ENCODE assay signal across 19 cellular contexts in genomic region chrX:13620202-13620601, GRCh38. TPM values are rescaled to one million over a fixed set of nuclear protein-coding genes. Genes with fewer than 3 reads are reported as not detected.
DNase-seq lines count a peak whose midpoint lies in the region; ATAC-seq and TF ChIP-seq lines count a peak whose summit lies in the region.
"Had no signal": no experiment of that assay in that cellular context is flagged by ENCODE, and none has a peak within 500 bp of the region (broad histone marks: within the 10 kb centered on the region; RNA-seq: fewer than 3 reads in every experiment).

No MANE protein-coding gene starts in this region.

- H3K27ac Mint-ChIP-seq in GM23338 = peak overlapping the region; percentile 88
- H3K27ac Mint-ChIP-seq in osteocyte (ENCODE audit: unreplicated experiment) = no peak overlapping the region
- H3K27ac Mint-ChIP-seq: CD4-positive, CD25-positive, alpha-beta regulatory T cell had no signal

- no peaks in the 10 kb centered on the region for H3K27me3 ChIP-seq in GM23338 (ENCODE audit: insufficient read depth)
- peaks cover 3% of the 10 kb centered on the region for H3K27me3 ChIP-seq in iPS-18a (ENCODE audit: control insufficient read depth, insufficient read depth, low read length)

- no peaks in the 10 kb centered on the region for H3K79me2 ChIP-seq in GM23338 (replicated peaks; ENCODE audit: insufficient read depth)

- H3K27me3 Mint-ChIP-seq in GM23338 (ENCODE audit: insufficient read depth, low read depth, poor library complexity) (no peaks in the 10 kb centered on the region), osteocyte (ENCODE audit: unreplicated experiment) (peaks cover 5% of the 10 kb centered on the region)

- no peak overlapping the region for H3K4me3 ChIP-seq in GM23338
- H3K4me3 ChIP-seq in iPS-18a (ENCODE audit: low read length) = peak overlapping the region; percentile 16

- no peaks in the 10 kb centered on the region for H4K20me1 ChIP-seq in GM23338 (replicated peaks; ENCODE audit: insufficient read depth)

- TF ChIP-seq CTCF in GM23338 (conservative IDR thresholded peaks at IDR 0.05; ENCODE audit: low read depth in 2 of 2) = no peak
- no peak for TF ChIP-seq CTCF in osteocyte (IDR thresholded peaks at IDR 0.05)

- peak overlapping the region; percentile 58; the same call in 1 of the 2 replicates for H3K4me2 ChIP-seq in GM23338

- H3K4me1 ChIP-seq in GM23338 (ENCODE audit: insufficient read depth) (no peaks in the 10 kb centered on the region), iPS-18a (ENCODE audit: control insufficient read depth, low read depth, low read length) (peaks cover 17% of the 10 kb centered on the region)

- H3K36me3 ChIP-seq in GM23338 (ENCODE audit: insufficient read depth) = no peaks in the 10 kb centered on the region
- H3K36me3 ChIP-seq in iPS-18a (ENCODE audit: control insufficient read depth, low read depth, low read length) = no peaks in the 10 kb centered on the region

- H3K9me3 Mint-ChIP-seq in GM23338 = peaks cover 9% of the 10 kb centered on the region; the same call in 2 of the 3 replicates
- peaks cover 3% of the 10 kb centered on the region for H3K9me3 Mint-ChIP-seq in osteocyte (ENCODE audit: unreplicated experiment)

- H3K9me3 ChIP-seq in iPS-18a (ENCODE audit: control insufficient read depth, low read depth, low read length) = no peaks in the 10 kb centered on the region

- H3K4me1 Mint-ChIP-seq in GM23338 (peaks cover 14% of the 10 kb centered on the region), osteocyte (ENCODE audit: unreplicated experiment) (no peaks in the 10 kb centered on the region)

- DNase-seq in GM23338 (ENCODE audit: low spot score) (peak; percentile 32), OCI-M1 (lab: John Stamatoyannopoulos, UW) (peak; percentile 39), EL (no peak), osteocyte (ENCODE audit: extremely low spot score, unreplicated experiment) (no peak), T-helper 2 cell (no peak)
- DNase-seq: ACHN; CD4-positive, CD25-positive, alpha-beta regulatory T cell; DMS79 treated with DMSO at 0.1 percent for 48 hours; GDM1; IMR-90; Kasumi-1; NCI-H1105 treated with DMSO at 0.1 percent for 48 hours; NCI-H187 treated with DMSO at 0.1 percent for 48 hours; NCI-H82 had no signal

- no peak overlapping the region for H2AFZ ChIP-seq in GM23338

- H3K27ac ChIP-seq in GM23338 (ENCODE audit: low read depth) (peak overlapping the region; percentile 71; the same call in 1 of the 2 replicates), iPS-18a (ENCODE audit: low read length) (peak overlapping the region; percentile 26)

- peaks cover 9% of the 10 kb centered on the region; the same call in 2 of the 3 replicates for H3K36me3 Mint-ChIP-seq in GM23338 (ENCODE audit: low read depth)
- no peaks in the 10 kb centered on the region for H3K36me3 Mint-ChIP-seq in osteocyte (ENCODE audit: unreplicated experiment)
- H3K36me3 Mint-ChIP-seq: CD4-positive, CD25-positive, alpha-beta regulatory T cell had no signal

- H3K9ac ChIP-seq in iPS-18a (ENCODE audit: low read length) = no peak overlapping the region

- 0 out of 2 replicates have a peak, but pooled peaks cover 5% of the 10 kb centered on the region for H3K9me2 ChIP-seq in GM23338 (ENCODE audit: insufficient read depth)

- ATAC-seq in GM18520 (IDR thresholded peaks at IDR 0.05; ENCODE audit: unreplicated experiment) (peak; percentile 67), GM23338 (peak; percentile 90)

- H3F3A ChIP-seq in GM23338 (replicated peaks; ENCODE audit: low read depth) = no peaks in the 10 kb centered on the region

- H3K4me3 Mint-ChIP-seq in GM23338 (no peak overlapping the region), osteocyte (ENCODE audit: unreplicated experiment) (no peak overlapping the region)

TF ChIP-seq in GM23338, 12 proteins besides CTCF, POLR2A, EP300 and RAD21:
- TF ChIP-seq STAT1 (IDR thresholded peaks at IDR 0.05; ENCODE audit: unreplicated experiment) (no peak), NANOG (IDR thresholded peaks at IDR 0.05; ENCODE audit: borderline replicate concordance) (peak; percentile 62; the same call in 1 of the 2 replicates), ZNF462 (CRISPR knock-in tag; IDR thresholded peaks at IDR 0.05) (no peak)
TF ChIP-seq in GM23338: peak in this region for 1.

RNA-seq across cellular contexts. Expression of gene TCEANC, which starts 32.7 kb away (rescaled TPM):
- 2.5 and 5.5 TPM in 2 replicates for total RNA-seq in GM23338 (2014; rRNA removed; shearing (Covaris generic))
- 0.89 and 1.2 TPM in 2 replicates for polyA plus RNA-seq in GM23338 (2016; fragmentation: Nextera tagmentation; extraction: Ambion mirVana)
- 3.6 and 4.7 TPM in 2 replicates for total RNA-seq in osteocyte

RNA-seq across cellular contexts. Expression of gene EGFL6, which starts 50.8 kb away (rescaled TPM):
- 2.6 and 2.8 TPM in 2 replicates for total RNA-seq in GM23338 (2014; rRNA removed; shearing (Covaris generic))
- polyA plus RNA-seq in GM23338 (2016; fragmentation: Nextera tagmentation; extraction: Ambion mirVana) = 1.2 and 1.4 TPM in 2 replicates
- total RNA-seq in osteocyte = not detected in 2 replicates
- total RNA-seq: CD4-positive, CD25-positive, alpha-beta regulatory T cell; H4; IMR-90; NCI-H460; RPMI7951 had no signal
- polyA plus RNA-seq: IMR-90 had no signal

Comparison
In these comparisons a context has a peak if more than half of its experiments do, and no peak if none do; other contexts are left out.
1. DNase-seq: peak in GM23338 (single experiment) and OCI-M1 (single experiment); none in EL (single experiment), osteocyte (single experiment) and T-helper 2 cell (0 of 5).